Comparison of ENCODE assay signal across 19 cellular contexts in the genomic region with DNA sequence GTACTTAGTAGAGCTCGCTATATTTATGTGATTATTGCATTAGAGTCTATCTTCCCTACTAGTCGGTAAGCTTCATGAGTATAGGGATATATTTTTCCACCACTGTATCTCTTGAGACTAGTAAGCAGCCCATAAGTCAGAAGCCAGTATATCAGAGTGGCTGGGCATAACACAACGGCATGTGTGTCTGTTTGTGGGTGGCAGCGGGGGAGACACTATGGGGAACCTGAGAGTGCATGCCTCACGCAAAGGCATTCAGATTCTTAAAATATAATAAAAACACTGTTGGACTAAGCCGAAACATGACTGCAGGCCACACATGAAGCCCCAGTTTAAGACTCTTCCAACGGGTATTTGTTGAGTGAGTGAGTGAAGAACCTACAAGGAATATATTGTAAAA. TPM values are rescaled to one million over a fixed set of nuclear protein-coding genes. Genes with fewer than 3 reads are reported as not detected.
DNase-seq lines count a peak whose midpoint lies in the region; ATAC-seq and TF ChIP-seq lines count a peak whose summit lies in the region.
"Had no signal": no experiment of that assay in that cellular context is flagged by ENCODE, and none has a peak within 500 bp of the region (broad histone marks: within the 10 kb centered on the region; RNA-seq: fewer than 3 reads in every experiment).

No MANE protein-coding gene starts in this region.

- no peak overlapping the region for H3K4me3 ChIP-seq in HEK293 (ENCODE audit: low read depth, low read length)
- H3K4me3 ChIP-seq in SJSA1, result no peak overlapping the region
- H3K4me3 ChIP-seq: A549; BLaER1 treated with 17β-estradiol and CSF1 and Interleukin-3, amounts not matched to agents 10 nM and 100 nM had no signal

- no peak for TF ChIP-seq CTCF in HEK293 (tag by site-specific recombination; IDR thresholded peaks at IDR 0.05)

- H3K4me1 Mint-ChIP-seq in activated T-cell treated with anti-CD3 and anti-CD28 coated beads, Interleukin-2, amount 50 U/mL, for 72 hours (ENCODE audit: low read depth), result peaks cover 19% of the 10 kb centered on the region

- ATAC-seq in activated T-cell treated with anti-CD3 and anti-CD28 coated beads, Interleukin-2, amount 50 U/mL, for 72 hours (replicated peaks in 1 of 2), result no peak
- ATAC-seq: A549; CD8-positive, alpha-beta T cell had no signal

- H3K9me3 ChIP-seq in HEK293 (ENCODE audit: control insufficient read depth, insufficient read depth, low read depth, low read length) (no peaks in the 10 kb centered on the region), SJSA1 (replicated peaks) (no peaks in the 10 kb centered on the region)
- H3K9me3 ChIP-seq: A549; BLaER1 treated with 17β-estradiol and CSF1 and Interleukin-3, amounts not matched to agents 10 nM and 100 nM; Caco-2 had no signal

- H3K4me3 Mint-ChIP-seq in activated T-cell treated with anti-CD3 and anti-CD28 coated beads, Interleukin-2, amount 50 U/mL, for 72 hours, result no peak overlapping the region
- H3K4me3 Mint-ChIP-seq: B cell; CD4-positive, alpha-beta T cell; CD8-positive, alpha-beta T cell had no signal

- CTCF ChIA-PET in HEK293 (lab: Yijun Ruan, JAX), result interaction anchor here (0.6 to 5.2 kb wide), 9 partner anchors 19 to 324 kb away, joined by 3 to 90 read pairs (median 3); no protein-coding TSS in a partner anchor

- peaks cover 2% of the 10 kb centered on the region in 2 donors for H3K36me3 Mint-ChIP-seq in activated T-cell treated with anti-CD3 and anti-CD28 coated beads, Interleukin-2, amount 50 U/mL, for 72 hours (ENCODE audit: insufficient read depth in 2 of 2)

- H3K36me3 ChIP-seq in HEK293 (ENCODE audit: control insufficient read depth in 2 of 2, insufficient read depth in 1 of 2, low read length in 2 of 2) (peaks cover 0 to 3% of the 10 kb centered on the region in 2 experiments; a peak in 1 of 3 replicates), SJSA1 (no peaks in the 10 kb centered on the region)

- no peak for DNase-seq in activated T-cell treated with anti-CD3 and anti-CD28 coated beads, Interleukin-2, amount 50 U/mL, for 72 hours
- DNase-seq in activated T-cell treated with anti-CD3 and anti-CD28 coated beads, Interleukin-2, amount 50 U/mL, for 48 hours, result no peak
- DNase-seq in SJSA1 (ENCODE audit: low read depth in 1 of 2, low spot score in 2 of 2) (peak; percentile 86 to 87), NCI-H2107 (lab: John Stamatoyannopoulos, UW) (no peak)
- no peak for DNase-seq in stimulated activated CD4-positive, alpha-beta T cell treated with anti-CD3 and anti-CD28 coated beads, Interleukin-2, amount 100 ng/mL, for 24 hours
- DNase-seq: AML-193; Caco-2; Calu3; CD4-positive, alpha-beta T cell; CD8-positive, alpha-beta T cell; DMS79 treated with DMSO at 0.1 percent for 48 hours; GF-D8 had no signal

- H3K9me3 Mint-ChIP-seq in activated T-cell treated with anti-CD3 and anti-CD28 coated beads, Interleukin-2, amount 50 U/mL, for 72 hours, result no peaks in the 10 kb centered on the region
- H3K9me3 Mint-ChIP-seq: CD4-positive, alpha-beta T cell; CD8-positive, alpha-beta T cell had no signal

- H3K27ac Mint-ChIP-seq in activated T-cell treated with anti-CD3 and anti-CD28 coated beads, Interleukin-2, amount 50 U/mL, for 72 hours, result peak overlapping the region; percentile 77
- H3K27ac Mint-ChIP-seq: CD4-positive, alpha-beta T cell had no signal

- no peaks in the 10 kb centered on the region for H3K4me1 ChIP-seq in HEK293 (ENCODE audit: control insufficient read depth, insufficient read depth, low read length)
- H3K4me1 ChIP-seq in SJSA1 (replicated peaks), result peaks cover 64% of the 10 kb centered on the region
- H3K4me1 ChIP-seq: A549, Caco-2 had no signal

- POLR2A ChIA-PET in HEK293 (lab: Yijun Ruan, JAX), result no interaction called here

- peaks cover 14% of the 10 kb centered on the region for H3K27me3 Mint-ChIP-seq in activated T-cell treated with anti-CD3 and anti-CD28 coated beads, Interleukin-2, amount 50 U/mL, for 72 hours (ENCODE audit: low read depth)

- no peak overlapping the region for H3K27ac ChIP-seq in HEK293 (ENCODE audit: extremely low read depth, low read depth, low read length)
- H3K27ac ChIP-seq in SJSA1, result peak overlapping the region; percentile 73
- H3K27ac ChIP-seq: 22Rv1; A549; BLaER1 treated with 17β-estradiol and CSF1 and Interleukin-3, amounts not matched to agents 10 nM and 100 nM; C4-2B had no signal

- H3K27me3 ChIP-seq in SJSA1 (replicated peaks), result no peaks in the 10 kb centered on the region
- H3K27me3 ChIP-seq: BLaER1 treated with 17β-estradiol and CSF1 and Interleukin-3, amounts not matched to agents 10 nM and 100 nM had no signal

TF ChIP-seq in HEK293, 187 proteins besides CTCF, POLR2A, EP300 and RAD21:
- TF ChIP-seq ZNF600 (tag by site-specific recombination; IDR thresholded peaks at IDR 0.05), result no peak
- TF ChIP-seq, protein P1, sequence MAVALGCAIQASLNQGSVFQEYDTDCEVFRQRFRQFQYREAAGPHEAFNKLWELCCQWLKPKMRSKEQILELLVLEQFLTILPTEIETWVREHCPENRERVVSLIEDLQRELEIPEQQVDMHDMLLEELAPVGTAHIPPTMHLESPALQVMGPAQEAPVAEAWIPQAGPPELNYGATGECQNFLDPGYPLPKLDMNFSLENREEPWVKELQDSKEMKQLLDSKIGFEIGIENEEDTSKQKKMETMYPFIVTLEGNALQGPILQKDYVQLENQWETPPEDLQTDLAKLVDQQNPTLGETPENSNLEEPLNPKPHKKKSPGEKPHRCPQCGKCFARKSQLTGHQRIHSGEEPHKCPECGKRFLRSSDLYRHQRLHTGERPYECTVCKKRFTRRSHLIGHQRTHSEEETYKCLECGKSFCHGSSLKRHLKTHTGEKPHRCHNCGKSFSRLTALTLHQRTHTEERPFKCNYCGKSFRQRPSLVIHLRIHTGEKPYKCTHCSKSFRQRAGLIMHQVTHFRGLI (tag by site-specific recombination; IDR thresholded peaks at IDR 0.05), result peak; percentile 96

RNA-seq across cellular contexts. Expression of a gene that starts 8.0 kb away (rescaled TPM):
- under 1 TPM; 0.23 to 0.58 TPM for total RNA-seq in activated T-cell treated with anti-CD3 and anti-CD28 coated beads, Interleukin-2, amount 50 U/mL, for 72 hours
- total RNA-seq in SJSA1 (2014; rRNA removed; shearing (Covaris generic)), result not detected in 2 replicates
- total RNA-seq: A172; B cell; CD4-positive, alpha-beta T cell; CD8-positive, alpha-beta T cell had no signal

RNA-seq across cellular contexts. Expression of a gene that starts 22.1 kb away (rescaled TPM):
- total RNA-seq in activated T-cell treated with anti-CD3 and anti-CD28 coated beads, Interleukin-2, amount 50 U/mL, for 72 hours, result 1 to 10 TPM in 1 of 2 donors, not detected in 1; 1.4 TPM
- not detected in 2 replicates for total RNA-seq in SJSA1 (2014; rRNA removed; shearing (Covaris generic))
- total RNA-seq: A172; B cell; Caco-2; Calu3; CD4-positive, alpha-beta T cell; CD8-positive, alpha-beta T cell had no signal

RNA-seq across cellular contexts. Expression of a gene that starts 31.4 kb away (rescaled TPM):
- total RNA-seq in activated T-cell treated with anti-CD3 and anti-CD28 coated beads, Interleukin-2, amount 50 U/mL, for 72 hours, result not detected
- not detected in 2 replicates for total RNA-seq in SJSA1 (2014; rRNA removed; shearing (Covaris generic))
- total RNA-seq: A172; B cell; Caco-2; Calu3; CD4-positive, alpha-beta T cell; CD8-positive, alpha-beta T cell had no signal

Comparison
In these comparisons a context has a peak if more than half of its experiments do, and no peak if none do; other contexts are left out.
1. DNase-seq: peak in SJSA1 (2 of 2); none in activated T-cell treated with anti-CD3 and anti-CD28 coated beads, Interleukin-2, amount 50 U/mL, for 72 hours (0 of 2), activated T-cell treated with anti-CD3 and anti-CD28 coated beads, Interleukin-2, amount 50 U/mL, for 48 hours (0 of 2), NCI-H2107 (single experiment) and stimulated activated CD4-positive, alpha-beta T cell treated with anti-CD3 and anti-CD28 coated beads, Interleukin-2, amount 100 ng/mL, for 24 hours (0 of 2).